Comparison of ENCODE assay signal across 21 cellular contexts in the genomic region with DNA sequence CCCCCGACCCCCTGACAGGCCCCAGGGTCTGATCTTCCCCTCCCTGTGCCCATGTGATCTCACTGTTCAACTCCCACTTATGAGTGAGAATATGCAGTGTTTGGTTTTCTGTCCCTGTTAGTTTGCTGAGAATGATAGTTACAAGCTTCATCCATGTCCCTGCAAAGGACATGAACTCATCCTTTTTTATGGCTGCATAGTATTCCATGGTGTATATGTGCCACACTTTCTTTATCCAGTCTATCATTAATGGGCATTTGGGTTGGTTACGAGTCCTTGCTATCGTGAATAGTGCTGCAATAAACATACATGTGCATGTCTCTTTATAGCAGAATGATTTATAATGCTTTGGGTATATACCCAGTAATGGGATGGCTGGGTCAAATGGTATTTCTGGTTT. TPM values are rescaled to one million over a fixed set of nuclear protein-coding genes. Genes with fewer than 3 reads are reported as not detected.
"Had no signal": no experiment of that assay in that cellular context is flagged by ENCODE, and none has a peak within 500 bp of the region (broad histone marks: within the 10 kb centered on the region; RNA-seq: fewer than 3 reads in every experiment).

No MANE protein-coding gene starts in this region.

RNA-seq across cellular contexts. Expression of a gene that starts 41.7 kb away (rescaled TPM):
- total RNA-seq: activated naive CD4-positive, alpha-beta T cell treated with anti-CD3 and anti-CD28 coated beads for 36 hours; activated naive CD4-positive, alpha-beta T cell treated with anti-CD3 and anti-CD28 coated beads, Interleukin-2, amount 50 U/mL, for 72 hours; activated naive CD8-positive, alpha-beta T cell treated with anti-CD3 and anti-CD28 coated beads for 36 hours; activated naive CD8-positive, alpha-beta T cell treated with anti-CD3 and anti-CD28 coated beads, Interleukin-2, amount 10 ng/mL, durations not matched to agents 7 days and 5 days; activated T-cell treated with anti-CD3 and anti-CD28 coated beads, Interleukin-2, amount 50 U/mL, for 4 hours; activated T-cell treated with anti-CD3 and anti-CD28 coated beads, Interleukin-2, amount 50 U/mL, for 72 hours; activated T-helper 1 cell treated with anti-CD3 and anti-CD28 coated beads, Interleukin-12 subunit alpha, Interleukin-12 subunit beta, Interleukin-2, Interleukin-4 antibody, amounts not matched to agents 30 ng/mL and 10 ng/mL and 1 ng/mL, durations not matched to agents 14 hours and 24 hours and 36 hours; activated T-helper 17 cell treated with anti-CD3 and anti-CD28 coated beads, Interleukin-2, amount 50 U/mL, for 72 hours; activated T-helper 2 cell treated with anti-CD3 and anti-CD28 coated beads, Interferon-gamma antibody, Interleukin-2, Interleukin-4, amounts not matched to agents 10 μg/mL and 5 μg/mL and 100 μg/mL, durations not matched to agents 14 hours and 24 hours and 36 hours; adrenal gland; aorta; ascending aorta; astrocyte; body of pancreas; breast epithelium; bronchial epithelial cell; cardiac muscle cell; cardiac septum; cerebellum; chondrocyte had no signal
- polyA plus RNA-seq: adipose tissue, adrenal gland, aorta, cardiac muscle cell had no signal

RNA-seq across cellular contexts. Expression of a gene that starts 58.2 kb away (rescaled TPM):
- total RNA-seq: activated naive CD4-positive, alpha-beta T cell treated with anti-CD3 and anti-CD28 coated beads for 36 hours; activated naive CD8-positive, alpha-beta T cell treated with anti-CD3 and anti-CD28 coated beads for 36 hours; activated naive CD8-positive, alpha-beta T cell treated with anti-CD3 and anti-CD28 coated beads, Interleukin-2, amount 10 ng/mL, durations not matched to agents 7 days and 5 days; activated T-cell treated with anti-CD3 and anti-CD28 coated beads, Interleukin-2, amount 50 U/mL, for 4 hours; activated T-helper 1 cell treated with anti-CD3 and anti-CD28 coated beads, Interleukin-12 subunit alpha, Interleukin-12 subunit beta, Interleukin-2, Interleukin-4 antibody, amounts not matched to agents 30 ng/mL and 10 ng/mL and 1 ng/mL, durations not matched to agents 14 hours and 24 hours and 36 hours; activated T-helper 2 cell treated with anti-CD3 and anti-CD28 coated beads, Interferon-gamma antibody, Interleukin-2, Interleukin-4, amounts not matched to agents 10 μg/mL and 5 μg/mL and 100 μg/mL, durations not matched to agents 14 hours and 24 hours and 36 hours had no signal
